In the genomic region with DNA sequence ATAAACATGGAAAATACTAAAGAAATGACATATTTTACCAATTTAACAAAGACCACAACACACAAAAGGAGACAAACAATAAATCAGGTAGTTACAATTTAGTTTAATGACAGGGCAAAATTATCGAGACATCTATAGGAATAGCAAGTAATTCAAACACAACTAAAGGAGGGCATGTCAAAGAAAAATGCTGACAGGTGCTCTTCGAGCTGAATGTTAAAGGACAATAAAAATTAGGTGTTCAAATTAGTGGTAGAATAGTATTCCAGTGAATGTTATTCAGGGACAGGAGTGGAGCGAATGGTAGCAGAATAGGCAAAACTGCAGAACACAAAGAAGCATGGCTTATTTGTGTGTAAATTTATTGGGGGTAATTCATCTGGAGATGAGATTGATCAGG, we compare ENCODE assay signal across 22 cellular contexts.
A peak's percentile ranks its signal among the peaks of the same experiment; 100 is the strongest.
DNase-seq lines count a peak whose midpoint lies in the region; ATAC-seq, FAIRE-seq and TF ChIP-seq lines count a peak whose summit lies in the region.
"Had no signal": no experiment of that assay in that cellular context is flagged by ENCODE, and none has a peak within 500 bp of the region (broad histone marks: within the 10 kb centered on the region; RNA-seq: fewer than 3 reads in every experiment).

No MANE protein-coding gene starts in this region.

- TF ChIP-seq EP300 in HepG2 (IDR thresholded peaks at IDR 0.05; ENCODE audit: low read depth in 2 of 2, low read length in 2 of 2) (no peak), HepG2 (CRISPR knock-in tag; IDR thresholded peaks at IDR 0.05; ENCODE audit: borderline replicate concordance) (no peak)

- FAIRE-seq in HepG2 (lab: Jason Lieb, UNC): no peak
- FAIRE-seq: GM12891, GM18507, H54 had no signal

- H3K4me2 ChIP-seq in HepG2 (ENCODE audit: low read depth, low read length): no peak overlapping the region
- H3K4me2 ChIP-seq: BLaER1 had no signal

- no peak overlapping the region for H2AFZ ChIP-seq in HepG2 (ENCODE audit: low read length)

- H3K4me3 ChIP-seq in HepG2 (replicated peaks in 1 of 3; ENCODE audit: insufficient read depth in 1 of 3, low read depth in 2 of 3, low read length in 3 of 3) (no peak overlapping the region), right lobe of liver (no peak overlapping the region)
- H3K4me3 ChIP-seq: BLaER1, HAP-1 had no signal

- CTCF ChIA-PET in HepG2 (lab: Yijun Ruan, JAX; ENCODE audit: low intra/inter-chr PET ratio, low total read pairs): no interaction called here

- H3K27me3 ChIP-seq in HepG2 (ENCODE audit: control insufficient read depth in 1 of 2, insufficient read depth in 2 of 2, low read length in 2 of 2): no peaks in the 10 kb centered on the region
- H3K27me3 ChIP-seq in right lobe of liver: no peaks in the 10 kb centered on the region
- H3K27me3 ChIP-seq: BLaER1 had no signal

- TF ChIP-seq POLR2A in HepG2 (IDR thresholded peaks at IDR 0.05; ENCODE audit: insufficient read depth in 1 of 2, low read depth in 2 of 2, low read length in 2 of 2) (no peak), right lobe of liver (IDR thresholded peaks at IDR 0.05) (no peak)

- ATAC-seq in HepG2: no peak
- no peak for ATAC-seq in right lobe of liver
- ATAC-seq: CD8-positive, alpha-beta T cell had no signal

- H3K79me2 ChIP-seq in HepG2 (ENCODE audit: insufficient read depth, low read length): no peaks in the 10 kb centered on the region

- H3K9me3 ChIP-seq in HepG2 (ENCODE audit: low read length) (peaks cover 82% of the 10 kb centered on the region), right lobe of liver (no peaks in the 10 kb centered on the region)
- H3K9me3 ChIP-seq: BLaER1, Caco-2, HAP-1 had no signal

- no peak for TF ChIP-seq RAD21 in HepG2 (CRISPR knock-in tag; IDR thresholded peaks at IDR 0.05)

- H3K36me3 ChIP-seq in HepG2 (replicated peaks in 1 of 2; ENCODE audit: control insufficient read depth in 1 of 2, insufficient read depth in 2 of 2, low read length in 2 of 2) (no peaks in the 10 kb centered on the region), right lobe of liver (no peaks in the 10 kb centered on the region)
- H3K36me3 ChIP-seq: BLaER1, HAP-1 had no signal

- no peaks in the 10 kb centered on the region for H3K4me1 ChIP-seq in HepG2 (ENCODE audit: insufficient read depth, low read length)
- H3K4me1 ChIP-seq in right lobe of liver: no peaks in the 10 kb centered on the region
- H3K4me1 ChIP-seq: BLaER1, Caco-2, HAP-1 had no signal

- in situ Hi-C loops in HepG2 (cut with HindIII; ENCODE audit: extremely low pct_ligation_motif_present, low pct_unique_long_range_greater_than_20kb): no loop called here

- intact Hi-C loops in HepG2 (cut with micrococcal nuclease; ENCODE audit: unreplicated experiment): no loop called here
- intact Hi-C loops in right lobe of liver (cut with DNase I): no loop called here

- WGBS in HepG2 (ENCODE audit: low lambda C conversion rate): 5% methylated on average over 3 of the region's 3 CpGs
- 62% methylated on average over 3 of the region's 3 CpGs for WGBS in right lobe of liver (ENCODE audit: insufficient coverage, low coverage, low lambda C conversion rate, missing lambda C conversion rate)

- TF ChIP-seq CTCF in HepG2 (CRISPR knock-in tag; IDR thresholded peaks at IDR 0.05): no peak
- no peak for TF ChIP-seq CTCF in right lobe of liver (IDR thresholded peaks at IDR 0.05)
- no peak for TF ChIP-seq CTCF in GM10266 (IDR thresholded peaks at IDR 0.05; ENCODE audit: control insufficient read depth, insufficient read depth, low read depth, missing control alignments)

- H3K27ac ChIP-seq in HepG2 (ENCODE audit: extremely low read length, insufficient read depth, low read length) (no peak overlapping the region), right lobe of liver (no peak overlapping the region)
- H3K27ac ChIP-seq: BLaER1, C4-2B had no signal

- POLR2A ChIA-PET in HepG2 (lab: Yijun Ruan, JAX): no interaction called here

- no TSS peak for BruUV-seq in HepG2 (replicated peaks; lab: Mats Ljungman, UMichigan)

- H4K20me1 ChIP-seq in HepG2 (ENCODE audit: insufficient read depth, low read length): no peaks in the 10 kb centered on the region
- H4K20me1 ChIP-seq: BLaER1 had no signal

- H3K9ac ChIP-seq in HepG2 (ENCODE audit: insufficient read depth, low read depth, low read length): no peak overlapping the region
- H3K9ac ChIP-seq: BLaER1 had no signal

- DNase-seq in HepG2 (ENCODE audit: low spot score) (no peak), right lobe of liver (no peak), NCI-H1105 treated with DMSO at 0.1 percent for 48 hours (lab: John Stamatoyannopoulos, UW) (peak; percentile 61), NCI-H748 treated with DMSO at 0.1 percent for 48 hours (lab: John Stamatoyannopoulos, UW) (peak; percentile 71), NCI-H2029 treated with DMSO at 0.1 percent for 48 hours (lab: John Stamatoyannopoulos, UW) (no peak), GM10266 (ENCODE audit: extremely low spot score) (no peak), NCI-H774 (lab: John Stamatoyannopoulos, UW) (no peak)
- DNase-seq: 8988T; Caco-2; CD4-positive, CD25-positive, alpha-beta regulatory T cell; CD8-positive, alpha-beta T cell; DMS153; DND-41; GDM1; GOT3; HFFc6 had no signal

TF ChIP-seq in HepG2, 621 proteins besides CTCF, POLR2A, EP300 and RAD21 (continues in another document):
- TF ChIP-seq, protein P1, sequence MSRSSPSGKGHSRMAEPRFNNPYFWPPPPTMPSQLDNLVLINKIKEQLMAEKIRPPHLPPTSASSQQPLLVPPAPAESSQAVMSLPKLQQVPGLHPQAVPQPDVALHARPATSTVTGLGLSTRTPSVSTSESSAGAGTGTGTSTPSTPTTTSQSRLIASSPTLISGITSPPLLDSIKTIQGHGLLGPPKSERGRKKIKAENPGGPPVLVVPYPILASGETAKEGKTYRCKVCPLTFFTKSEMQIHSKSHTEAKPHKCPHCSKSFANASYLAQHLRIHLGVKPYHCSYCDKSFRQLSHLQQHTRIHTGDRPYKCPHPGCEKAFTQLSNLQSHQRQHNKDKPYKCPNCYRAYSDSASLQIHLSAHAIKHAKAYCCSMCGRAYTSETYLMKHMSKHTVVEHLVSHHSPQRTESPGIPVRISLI (CRISPR knock-in tag; IDR thresholded peaks at IDR 0.05; ENCODE audit: borderline replicate concordance): no peak
- no peak for TF ChIP-seq TARDBP (CRISPR knock-in tag; IDR thresholded peaks at IDR 0.05)
- TF ChIP-seq, protein P2, sequence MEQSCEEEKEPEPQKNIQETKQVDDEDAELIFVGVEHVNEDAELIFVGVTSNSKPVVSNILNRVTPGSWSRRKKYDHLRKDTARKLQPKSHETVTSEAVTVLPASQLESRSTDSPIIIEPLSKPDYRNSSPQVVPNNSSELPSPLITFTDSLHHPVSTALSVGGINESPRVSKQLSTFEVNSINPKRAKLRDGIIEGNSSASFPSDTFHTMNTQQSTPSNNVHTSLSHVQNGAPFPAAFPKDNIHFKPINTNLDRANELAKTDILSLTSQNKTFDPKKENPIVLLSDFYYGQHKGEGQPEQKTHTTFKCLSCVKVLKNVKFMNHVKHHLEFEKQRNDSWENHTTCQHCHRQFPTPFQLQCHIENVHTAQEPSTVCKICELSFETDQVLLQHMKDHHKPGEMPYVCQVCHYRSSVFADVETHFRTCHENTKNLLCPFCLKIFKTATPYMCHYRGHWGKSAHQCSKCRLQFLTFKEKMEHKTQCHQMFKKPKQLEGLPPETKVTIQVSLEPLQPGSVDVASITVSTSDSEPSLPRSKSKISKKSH (CRISPR knock-in tag; IDR thresholded peaks at IDR 0.05; ENCODE audit: borderline replicate concordance): no peak
- peak; percentile 81 for TF ChIP-seq MAFF (IDR thresholded peaks at IDR 0.05; ENCODE audit: low read depth, low read length)
- peak; percentile 81 to 89 for TF ChIP-seq MAFK (conservative IDR thresholded peaks at IDR 0.05 in 1 of 2, IDR thresholded peaks at IDR 0.05 in 1 of 2; ENCODE audit: low read length in 2 of 2)
- TF ChIP-seq ZNF607 (CRISPR knock-in tag; IDR thresholded peaks at IDR 0.05; ENCODE audit: borderline replicate concordance): no peak
- no peak for TF ChIP-seq PAX8 (CRISPR knock-in tag; IDR thresholded peaks at IDR 0.05; ENCODE audit: borderline replicate concordance)
- no peak for TF ChIP-seq ARNT (IDR thresholded peaks at IDR 0.05)
- TF ChIP-seq TOPORS (CRISPR knock-in tag; IDR thresholded peaks at IDR 0.05): no peak
- TF ChIP-seq ZNF234 (CRISPR knock-in tag; conservative IDR thresholded peaks at IDR 0.05): no peak
- no peak for TF ChIP-seq ZNF18 (CRISPR knock-in tag; IDR thresholded peaks at IDR 0.05; ENCODE audit: insufficient replicate concordance)
- no peak for TF ChIP-seq TIGD3 (CRISPR knock-in tag; IDR thresholded peaks at IDR 0.05; ENCODE audit: borderline replicate concordance)
- no peak for TF ChIP-seq ZBTB14 (CRISPR knock-in tag; IDR thresholded peaks at IDR 0.05)

Comparison
In these comparisons a context has a peak if more than half of its experiments do, and no peak if none do; other contexts are left out.
1. DNase-seq: peak in NCI-H1105 treated with DMSO at 0.1 percent for 48 hours (single experiment) and NCI-H748 treated with DMSO at 0.1 percent for 48 hours (single experiment); none in HepG2 (single experiment), right lobe of liver (0 of 3), NCI-H2029 treated with DMSO at 0.1 percent for 48 hours (single experiment), GM10266 (single experiment) and NCI-H774 (single experiment).